In the genomic region with DNA sequence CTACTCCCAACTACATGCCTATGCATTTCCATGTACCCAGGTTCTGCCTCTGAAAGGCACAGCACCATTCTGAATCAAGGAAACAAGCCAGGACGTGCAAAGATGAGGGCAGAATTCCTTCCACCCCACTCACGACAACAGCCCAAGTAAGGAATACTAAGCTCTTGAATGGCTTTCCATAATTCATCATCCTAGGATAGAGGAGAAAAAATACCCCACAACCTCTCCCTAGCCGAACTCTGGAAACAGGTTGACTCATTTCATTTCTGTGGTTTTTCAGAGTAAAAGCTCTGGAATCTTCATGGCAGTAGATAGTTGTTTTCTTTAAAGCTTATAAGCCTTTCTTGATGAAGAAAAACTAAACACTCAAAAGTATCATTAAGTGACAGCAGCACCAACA, we compare ENCODE assay signal across 1 cellular context.
TF ChIP-seq lines count a peak whose summit lies in the region.

No MANE protein-coding gene starts in this region.

TF ChIP-seq in GM23338, 12 proteins besides CTCF, POLR2A, EP300 and RAD21 (continued from another document):
- TF ChIP-seq, protein P1, sequence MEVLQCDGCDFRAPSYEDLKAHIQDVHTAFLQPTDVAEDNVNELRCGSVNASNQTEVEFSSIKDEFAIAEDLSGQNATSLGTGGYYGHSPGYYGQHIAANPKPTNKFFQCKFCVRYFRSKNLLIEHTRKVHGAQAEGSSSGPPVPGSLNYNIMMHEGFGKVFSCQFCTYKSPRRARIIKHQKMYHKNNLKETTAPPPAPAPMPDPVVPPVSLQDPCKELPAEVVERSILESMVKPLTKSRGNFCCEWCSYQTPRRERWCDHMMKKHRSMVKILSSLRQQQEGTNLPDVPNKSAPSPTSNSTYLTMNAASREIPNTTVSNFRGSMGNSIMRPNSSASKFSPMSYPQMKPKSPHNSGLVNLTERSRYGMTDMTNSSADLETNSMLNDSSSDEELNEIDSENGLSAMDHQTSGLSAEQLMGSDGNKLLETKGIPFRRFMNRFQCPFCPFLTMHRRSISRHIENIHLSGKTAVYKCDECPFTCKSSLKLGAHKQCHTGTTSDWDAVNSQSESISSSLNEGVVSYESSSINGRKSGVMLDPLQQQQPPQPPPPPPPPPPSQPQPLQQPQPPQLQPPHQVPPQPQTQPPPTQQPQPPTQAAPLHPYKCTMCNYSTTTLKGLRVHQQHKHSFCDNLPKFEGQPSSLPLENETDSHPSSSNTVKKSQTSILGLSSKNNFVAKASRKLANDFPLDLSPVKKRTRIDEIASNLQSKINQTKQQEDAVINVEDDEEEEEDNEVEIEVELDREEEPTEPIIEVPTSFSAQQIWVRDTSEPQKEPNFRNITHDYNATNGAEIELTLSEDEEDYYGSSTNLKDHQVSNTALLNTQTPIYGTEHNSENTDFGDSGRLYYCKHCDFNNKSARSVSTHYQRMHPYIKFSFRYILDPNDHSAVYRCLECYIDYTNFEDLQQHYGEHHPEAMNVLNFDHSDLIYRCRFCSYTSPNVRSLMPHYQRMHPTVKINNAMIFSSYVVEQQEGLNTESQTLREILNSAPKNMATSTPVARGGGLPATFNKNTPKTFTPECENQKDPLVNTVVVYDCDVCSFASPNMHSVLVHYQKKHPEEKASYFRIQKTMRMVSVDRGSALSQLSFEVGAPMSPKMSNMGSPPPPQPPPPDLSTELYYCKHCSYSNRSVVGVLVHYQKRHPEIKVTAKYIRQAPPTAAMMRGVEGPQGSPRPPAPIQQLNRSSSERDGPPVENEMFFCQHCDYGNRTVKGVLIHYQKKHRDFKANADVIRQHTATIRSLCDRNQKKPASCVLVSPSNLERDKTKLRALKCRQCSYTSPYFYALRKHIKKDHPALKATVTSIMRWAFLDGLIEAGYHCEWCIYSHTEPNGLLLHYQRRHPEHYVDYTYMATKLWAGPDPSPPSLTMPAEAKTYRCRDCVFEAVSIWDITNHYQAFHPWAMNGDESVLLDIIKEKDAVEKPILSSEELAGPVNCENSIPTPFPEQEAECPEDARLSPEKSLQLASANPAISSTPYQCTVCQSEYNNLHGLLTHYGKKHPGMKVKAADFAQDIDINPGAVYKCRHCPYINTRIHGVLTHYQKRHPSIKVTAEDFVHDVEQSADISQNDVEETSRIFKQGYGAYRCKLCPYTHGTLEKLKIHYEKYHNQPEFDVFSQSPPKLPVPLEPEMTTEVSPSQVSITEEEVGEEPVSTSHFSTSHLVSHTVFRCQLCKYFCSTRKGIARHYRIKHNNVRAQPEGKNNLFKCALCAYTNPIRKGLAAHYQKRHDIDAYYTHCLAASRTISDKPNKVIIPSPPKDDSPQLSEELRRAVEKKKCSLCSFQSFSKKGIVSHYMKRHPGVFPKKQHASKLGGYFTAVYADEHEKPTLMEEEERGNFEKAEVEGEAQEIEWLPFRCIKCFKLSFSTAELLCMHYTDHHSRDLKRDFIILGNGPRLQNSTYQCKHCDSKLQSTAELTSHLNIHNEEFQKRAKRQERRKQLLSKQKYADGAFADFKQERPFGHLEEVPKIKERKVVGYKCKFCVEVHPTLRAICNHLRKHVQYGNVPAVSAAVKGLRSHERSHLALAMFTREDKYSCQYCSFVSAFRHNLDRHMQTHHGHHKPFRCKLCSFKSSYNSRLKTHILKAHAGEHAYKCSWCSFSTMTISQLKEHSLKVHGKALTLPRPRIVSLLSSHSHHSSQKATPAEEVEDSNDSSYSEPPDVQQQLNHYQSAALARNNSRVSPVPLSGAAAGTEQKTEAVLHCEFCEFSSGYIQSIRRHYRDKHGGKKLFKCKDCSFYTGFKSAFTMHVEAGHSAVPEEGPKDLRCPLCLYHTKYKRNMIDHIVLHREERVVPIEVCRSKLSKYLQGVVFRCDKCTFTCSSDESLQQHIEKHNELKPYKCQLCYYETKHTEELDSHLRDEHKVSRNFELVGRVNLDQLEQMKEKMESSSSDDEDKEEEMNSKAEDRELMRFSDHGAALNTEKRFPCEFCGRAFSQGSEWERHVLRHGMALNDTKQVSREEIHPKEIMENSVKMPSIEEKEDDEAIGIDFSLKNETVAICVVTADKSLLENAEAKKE (CRISPR knock-in tag; IDR thresholded peaks at IDR 0.05) = no peak
- no peak for TF ChIP-seq CREB1 (CRISPR knock-in tag; IDR thresholded peaks at IDR 0.05; ENCODE audit: low read depth)
- TF ChIP-seq STAT1 (IDR thresholded peaks at IDR 0.05; ENCODE audit: unreplicated experiment) = no peak
- no peak for TF ChIP-seq POLR2AphosphoS5 (IDR thresholded peaks at IDR 0.05; ENCODE audit: low read depth)
